Comparison of ENCODE assay signal across 15 cellular contexts in the genomic region with DNA sequence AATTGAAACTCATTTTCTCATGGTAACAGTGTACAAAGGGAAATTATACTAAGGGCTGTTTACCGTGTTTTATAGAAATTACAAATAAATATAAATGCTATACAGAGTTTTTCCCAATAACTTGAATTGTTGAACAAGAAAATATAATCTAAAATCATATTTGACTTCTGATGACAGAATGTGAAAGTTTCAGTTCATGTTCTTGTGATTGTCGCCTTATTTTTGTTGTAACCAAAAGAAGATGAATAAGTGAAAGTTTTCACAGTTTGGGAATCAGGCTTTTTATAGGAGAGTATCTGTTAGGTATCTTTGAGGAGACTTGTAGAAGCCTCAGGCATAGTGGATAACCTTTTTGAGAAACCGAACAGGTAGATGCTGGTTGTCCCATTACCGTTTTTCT. TPM values are rescaled to one million over a fixed set of nuclear protein-coding genes. Genes with fewer than 3 reads are reported as not detected.
DNase-seq lines count a peak whose midpoint lies in the region; ATAC-seq and TF ChIP-seq lines count a peak whose summit lies in the region.
"Had no signal": no experiment of that assay in that cellular context is flagged by ENCODE, and none has a peak within 500 bp of the region (broad histone marks: within the 10 kb centered on the region; RNA-seq: fewer than 3 reads in every experiment).

No MANE protein-coding gene starts in this region.

- intact Hi-C loops in tibial artery (cut with DNase I; ENCODE audit: low total_unique reads): no loop called here

- peaks cover 10% of the 10 kb centered on the region for H3K36me3 Mint-ChIP-seq in activated CD8-positive, alpha-beta memory T cell treated with anti-CD3 and anti-CD28 coated beads, Interleukin-2, amount 10 ng/mL, durations not matched to agents 7 days and 5 days

- no peaks in the 10 kb centered on the region for H3K36me3 ChIP-seq in fibroblast of lung (ENCODE audit: control insufficient read depth, insufficient read depth, low read length)
- H3K36me3 ChIP-seq in tibial artery: no peaks in the 10 kb centered on the region

- H3K4me3 Mint-ChIP-seq in activated CD8-positive, alpha-beta memory T cell treated with anti-CD3 and anti-CD28 coated beads, Interleukin-2, amount 10 ng/mL, durations not matched to agents 7 days and 5 days: peak overlapping the region; percentile 34
- H3K4me3 Mint-ChIP-seq: activated naive CD8-positive, alpha-beta T cell treated with anti-CD3 and anti-CD28 coated beads, Interleukin-2, amount 50 U/mL, for 24 hours had no signal

- H3K27me3 Mint-ChIP-seq in activated CD8-positive, alpha-beta memory T cell treated with anti-CD3 and anti-CD28 coated beads, Interleukin-2, amount 10 ng/mL, durations not matched to agents 7 days and 5 days: no peaks in the 10 kb centered on the region
- H3K27me3 Mint-ChIP-seq: activated naive CD8-positive, alpha-beta T cell treated with anti-CD3 and anti-CD28 coated beads, Interleukin-2, amount 50 U/mL, for 24 hours had no signal

- H3K4me1 ChIP-seq in fibroblast of lung (ENCODE audit: control insufficient read depth, extremely low read depth, insufficient read depth, low read length): peaks cover 9% of the 10 kb centered on the region
- H3K4me1 ChIP-seq in tibial artery: peaks cover 0 to 69% (median 16%) of the 10 kb centered on the region in 4 donors

- peaks cover 16% of the 10 kb centered on the region for H3K4me1 Mint-ChIP-seq in activated CD8-positive, alpha-beta memory T cell treated with anti-CD3 and anti-CD28 coated beads, Interleukin-2, amount 10 ng/mL, durations not matched to agents 7 days and 5 days

- DNase-seq in activated CD8-positive, alpha-beta memory T cell treated with anti-CD3 and anti-CD28 coated beads, Interleukin-2, amount 10 ng/mL, durations not matched to agents 7 days and 5 days: no peak
- no peak for DNase-seq in activated CD8-positive, alpha-beta memory T cell treated with anti-CD3 and anti-CD28 coated beads, Interleukin-2, amount 50 U/mL, for 4 hours
- DNase-seq in fibroblast of lung (ENCODE audit: low read depth in 2 of 2) (no peak), tibial artery (no peak)
- DNase-seq: activated naive CD8-positive, alpha-beta T cell treated with anti-CD3 and anti-CD28 coated beads, Interleukin-2, amount 50 U/mL, for 24 hours; activated T-cell treated with anti-CD3 and anti-CD28 coated beads, Interleukin-2, amount 50 U/mL, for 1 hour; cerebellar nuclear complex; NCI-H524; retina; stimulated activated CD4-positive, alpha-beta T cell treated with anti-CD3 and anti-CD28 coated beads, Interleukin-4, amount 100 ng/mL, for 4 hours; stimulated activated naive CD4-positive, alpha-beta T cell treated with Interleukin-2 at 50 U/mL for 16 hours had no signal

- CTCF ChIA-PET in activated CD8-positive, alpha-beta memory T cell treated with anti-CD3 and anti-CD28 coated beads, Interleukin-2, amount 10 ng/mL, durations not matched to agents 7 days and 5 days (lab: Charles Lee): no interaction called here

- H3K4me2 ChIP-seq in fibroblast of lung (ENCODE audit: extremely low read depth, insufficient read depth, low read length): no peak overlapping the region

- H3K9me3 Mint-ChIP-seq in activated CD8-positive, alpha-beta memory T cell treated with anti-CD3 and anti-CD28 coated beads, Interleukin-2, amount 10 ng/mL, durations not matched to agents 7 days and 5 days (ENCODE audit: low read depth): no peaks in the 10 kb centered on the region
- H3K9me3 Mint-ChIP-seq: activated naive CD8-positive, alpha-beta T cell treated with anti-CD3 and anti-CD28 coated beads, Interleukin-2, amount 50 U/mL, for 24 hours had no signal

- H3K27me3 ChIP-seq in fibroblast of lung (ENCODE audit: control insufficient read depth, insufficient read depth, low read length) (no peaks in the 10 kb centered on the region), tibial artery (no peaks in the 10 kb centered on the region)

- H3K4me3 ChIP-seq in fibroblast of lung (replicated peaks in 1 of 4; ENCODE audit: control extremely low read depth in 1 of 4, insufficient read depth in 1 of 4, low read depth in 3 of 4, low read length in 4 of 4) (no peak overlapping the region), tibial artery (no peak overlapping the region)

- no peak for ATAC-seq in activated CD8-positive, alpha-beta memory T cell treated with anti-CD3 and anti-CD28 coated beads, Interleukin-2, amount 10 ng/mL, durations not matched to agents 7 days and 5 days
- ATAC-seq in HG03457 (IDR thresholded peaks at IDR 0.05; ENCODE audit: unreplicated experiment) (peak; percentile 19), GM18873 (IDR thresholded peaks at IDR 0.05; ENCODE audit: low FRiP score, unreplicated experiment) (no peak), GM21576 (IDR thresholded peaks at IDR 0.05; ENCODE audit: unreplicated experiment) (no peak), GM21423 (IDR thresholded peaks at IDR 0.05; ENCODE audit: unreplicated experiment) (no peak)

- H3K79me2 ChIP-seq in fibroblast of lung (ENCODE audit: control insufficient read depth, insufficient read depth, low read length): peaks cover 46% of the 10 kb centered on the region

- TF ChIP-seq CTCF in fibroblast of lung (conservative IDR thresholded peaks at IDR 0.05 in 1 of 2, IDR thresholded peaks at IDR 0.05 in 1 of 2; ENCODE audit: low read depth in 1 of 2, low read length in 2 of 2) (no peak), tibial artery (IDR thresholded peaks at IDR 0.05) (no peak)

- H3K9me3 ChIP-seq in fibroblast of lung (ENCODE audit: control insufficient read depth, insufficient read depth, low read depth, low read length) (no peaks in the 10 kb centered on the region), tibial artery (no peaks in the 10 kb centered on the region)

- H3K9ac ChIP-seq in fibroblast of lung (ENCODE audit: insufficient read depth, low read length): no peak overlapping the region

- H2AFZ ChIP-seq in fibroblast of lung (ENCODE audit: low read length): no peak overlapping the region

- no peaks in the 10 kb centered on the region for H4K20me1 ChIP-seq in fibroblast of lung (ENCODE audit: control insufficient read depth, extremely low read depth, insufficient read depth, low read length)

- H3K27ac ChIP-seq in fibroblast of lung (ENCODE audit: insufficient read depth, low read length): peak overlapping the region; percentile 74
- peak overlapping the region; percentile 65 to 87 for H3K27ac ChIP-seq in tibial artery

- no peak overlapping the region for H3K27ac Mint-ChIP-seq in activated CD8-positive, alpha-beta memory T cell treated with anti-CD3 and anti-CD28 coated beads, Interleukin-2, amount 10 ng/mL, durations not matched to agents 7 days and 5 days
- H3K27ac Mint-ChIP-seq: activated naive CD8-positive, alpha-beta T cell treated with anti-CD3 and anti-CD28 coated beads, Interleukin-2, amount 50 U/mL, for 24 hours had no signal

RNA-seq across cellular contexts. Expression of gene ANO6, which starts 28.1 kb away (rescaled TPM):
- 10 to 100 TPM; 21.7 to 22.6 TPM for total RNA-seq in activated CD8-positive, alpha-beta memory T cell treated with anti-CD3 and anti-CD28 coated beads, Interleukin-2, amount 10 ng/mL, durations not matched to agents 7 days and 5 days
- 57.5 and 59.1 TPM in 2 replicates for total RNA-seq in fibroblast of lung
- 40.5 and 69.1 TPM in 2 replicates for polyA plus RNA-seq in fibroblast of lung
- 24.7 and 43.5 TPM in 2 replicates for polyA plus RNA-seq in fibroblast of lung (2012)
- polyA minus RNA-seq in fibroblast of lung (ENCODE audit: low replicate concordance): 18.5 and 20.5 TPM in 2 replicates
